17 cellular contexts compared by ENCODE assay signal in genomic region chr3:58093573-58094195, GRCh38.
DNase-seq lines count a peak whose midpoint lies in the region; ATAC-seq, FAIRE-seq and TF ChIP-seq lines count a peak whose summit lies in the region.
"Had no signal": no experiment of that assay in that cellular context is flagged by ENCODE, and none has a peak within 500 bp of the region (broad histone marks: within the 10 kb centered on the region; RNA-seq: fewer than 3 reads in every experiment).

No MANE protein-coding gene starts in this region.

- no peaks in the 10 kb centered on the region for H3K9me3 Mint-ChIP-seq in activated naive CD4-positive, alpha-beta T cell treated with anti-CD3 and anti-CD28 coated beads, Interleukin-2, amount 50 U/mL, for 72 hours
- H3K9me3 Mint-ChIP-seq: activated B cell treated with CpG ODN at 0.5 μM for 24 hours, brain had no signal

- POLR2A ChIA-PET in A549 (lab: Yijun Ruan, JAX), result no interaction called here

- CTCF ChIA-PET in A549 (lab: Yijun Ruan, JAX), result interaction anchor here (0.6 kb wide), 1 partner anchor 123 kb away, joined by 3 read pairs; no protein-coding TSS in a partner anchor

- H3K36me3 Mint-ChIP-seq in activated naive CD4-positive, alpha-beta T cell treated with anti-CD3 and anti-CD28 coated beads, Interleukin-2, amount 50 U/mL, for 72 hours, result peaks cover 0 to 5% of the 10 kb centered on the region in 2 donors

- no peaks in the 10 kb centered on the region for H3K9me3 ChIP-seq in A549
- H3K9me3 ChIP-seq: Peyer's patch, uterus had no signal

- no peak for TF ChIP-seq EP300 in A549 (IDR thresholded peaks at IDR 0.05)

- H3K27ac Mint-ChIP-seq in activated naive CD4-positive, alpha-beta T cell treated with anti-CD3 and anti-CD28 coated beads, Interleukin-2, amount 50 U/mL, for 72 hours, result no peak overlapping the region
- H3K27ac Mint-ChIP-seq: activated B cell treated with CpG ODN at 0.5 μM for 24 hours, brain, nephron progenitor cell had no signal

- no peak for TF ChIP-seq RAD21 in A549 (conservative IDR thresholded peaks at IDR 0.05 in 1 of 2, IDR thresholded peaks at IDR 0.05 in 1 of 2)

- 48% methylated on average over 8 of the region's 8 CpGs for WGBS in A549 (ENCODE audit: missing lambda C conversion rate)

- H3K4me3 ChIP-seq in A549 (no peak overlapping the region), astrocyte of the spinal cord (ENCODE audit: low read depth, low read length) (no peak overlapping the region)
- H3K4me3 ChIP-seq: Peyer's patch, uterus had no signal

- DNase-seq in A549 (ENCODE audit: low read depth in 1 of 2, low spot score in 1 of 2), result peak; percentile 33 to 52
- DNase-seq in M059J (ENCODE audit: low read depth), result peak; percentile 81
- peak; percentile 82 for DNase-seq in astrocyte of the spinal cord (ENCODE audit: low read depth, low spot score)
- DNase-seq in kidney tubule cell (ENCODE audit: low spot score), result peak; percentile 81
- no peak for DNase-seq in amygdala (lab: John Stamatoyannopoulos, UW)
- DNase-seq in KG1 (lab: John Stamatoyannopoulos, UW), result no peak
- no peak for DNase-seq in hippocampal formation (lab: John Stamatoyannopoulos, UW)
- no peak for DNase-seq in activated naive CD4-positive, alpha-beta T cell treated with anti-CD3 and anti-CD28 coated beads, Interleukin-2, amount 50 U/mL, for 72 hours (ENCODE audit: low spot score in 2 of 2)
- DNase-seq: activated B cell treated with CpG ODN at 0.5 μM for 24 hours; DMS79 treated with DMSO at 0.1 percent for 48 hours; NCI-H2171 treated with DMSO at 0.1 percent for 48 hours; nephron progenitor cell; Peyer's patch; stimulated activated CD4-positive, alpha-beta T cell treated with anti-CD3 and anti-CD28 coated beads, Interleukin-12 subunit alpha, Interleukin-12 subunit beta, amount 100 ng/mL, for 4 hours; uterus had no signal

- peak overlapping the region in 1 of 2 experiments; percentile 28; a peak in 2 of 6 replicates for H3K27ac ChIP-seq in A549
- H3K27ac ChIP-seq: Peyer's patch, uterus had no signal

- no peak for TF ChIP-seq POLR2A in A549 (IDR thresholded peaks at IDR 0.05; ENCODE audit: low read length)

- in situ Hi-C loops in astrocyte of the spinal cord (cut with HindIII; ENCODE audit: low sequenced_read_pairs), result no loop called here

- TF ChIP-seq CTCF in A549 (IDR thresholded peaks at IDR 0.05) (no peak), astrocyte of the spinal cord (IDR thresholded peaks at IDR 0.05; ENCODE audit: low read depth, low read length) (no peak)

- FAIRE-seq in A549 (lab: Jason Lieb, UNC), result no peak
- FAIRE-seq: islet of Langerhans had no signal

- H3K4me1 ChIP-seq in A549, result peaks cover 54% of the 10 kb centered on the region
- H3K4me1 ChIP-seq: Peyer's patch, uterus had no signal

- ATAC-seq in A549, result peak; percentile 62 to 65
- no peak for ATAC-seq in activated naive CD4-positive, alpha-beta T cell treated with anti-CD3 and anti-CD28 coated beads, Interleukin-2, amount 50 U/mL, for 72 hours

- H3K4me2 ChIP-seq in A549, result peak overlapping the region; percentile 13; the same call in 2 of the 3 replicates

TF ChIP-seq in A549, 52 proteins besides CTCF, POLR2A, EP300 and RAD21:
- TF ChIP-seq RCOR1 (IDR thresholded peaks at IDR 0.05; ENCODE audit: low read depth, low read length), result no peak
- no peak for TF ChIP-seq CBX2 (IDR thresholded peaks at IDR 0.05; ENCODE audit: borderline replicate concordance, low read depth)
- no peak for TF ChIP-seq KDM1A (IDR thresholded peaks at IDR 0.05; ENCODE audit: low read depth)
- no peak for TF ChIP-seq EHMT2 (IDR thresholded peaks at IDR 0.05; ENCODE audit: low read depth)
- no peak for TF ChIP-seq E2F6 (IDR thresholded peaks at IDR 0.05; ENCODE audit: borderline replicate concordance, low read depth)
- TF ChIP-seq MAFK (IDR thresholded peaks at IDR 0.05; ENCODE audit: partially characterized antibody), result peak; percentile 73
- no peak for TF ChIP-seq HES2 (IDR thresholded peaks at IDR 0.05)
- TF ChIP-seq GATA3 (IDR thresholded peaks at IDR 0.05; ENCODE audit: borderline replicate concordance), result no peak
- no peak for TF ChIP-seq BHLHE40 (IDR thresholded peaks at IDR 0.05; ENCODE audit: low read depth, low read length)
- TF ChIP-seq TP53 (CRISPR knock-in tag; IDR thresholded peaks at IDR 0.05), result no peak
- no peak for TF ChIP-seq ZFP36 (IDR thresholded peaks at IDR 0.05; ENCODE audit: borderline replicate concordance, partially characterized antibody)
- no peak for TF ChIP-seq HOXB13 (CRISPR knock-in tag; IDR thresholded peaks at IDR 0.05; ENCODE audit: low read depth)
- TF ChIP-seq FOSL2 (IDR thresholded peaks at IDR 0.05), result no peak
- TF ChIP-seq FOSL2 (CRISPR knock-in tag; IDR thresholded peaks at IDR 0.05), result 0 out of 2 replicates have a peak, but pooled peaks have one; percentile 5

Comparison
In these comparisons a context has a peak if more than half of its experiments do, and no peak if none do; other contexts are left out.
1. ATAC-seq: peak in A549 (2 of 2); none in activated naive CD4-positive, alpha-beta T cell treated with anti-CD3 and anti-CD28 coated beads, Interleukin-2, amount 50 U/mL, for 72 hours (0 of 2).
2. DNase-seq: peak in A549 (2 of 2), M059J (single experiment), astrocyte of the spinal cord (single experiment) and kidney tubule cell (single experiment); none in amygdala (0 of 56), KG1 (single experiment), hippocampal formation (0 of 2) and activated naive CD4-positive, alpha-beta T cell treated with anti-CD3 and anti-CD28 coated beads, Interleukin-2, amount 50 U/mL, for 72 hours (0 of 2).